Comparison of ENCODE assay signal across 26 cellular contexts in the genomic region with DNA sequence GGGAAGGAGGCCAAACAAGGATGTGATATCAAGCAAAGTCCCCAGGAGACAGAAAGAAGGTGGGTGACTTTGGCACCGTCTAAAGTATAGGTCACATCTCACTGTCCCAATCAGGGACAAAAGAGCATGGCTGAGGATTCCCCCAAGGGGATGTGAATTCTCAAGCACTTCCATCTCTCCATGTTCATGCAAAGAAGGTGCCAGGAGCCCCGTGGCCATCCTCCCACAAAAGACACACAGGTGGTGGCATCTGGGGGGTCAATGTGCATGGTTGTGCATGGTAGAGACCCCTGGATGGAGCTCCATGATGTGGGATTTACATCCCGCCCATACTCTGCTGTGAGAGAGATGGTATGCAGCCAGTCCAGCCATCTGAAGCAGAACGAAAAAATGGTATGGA.
"Had no signal": no experiment of that assay in that cellular context is flagged by ENCODE, and none has a peak within 500 bp of the region (broad histone marks: within the 10 kb centered on the region; RNA-seq: fewer than 3 reads in every experiment).

No MANE protein-coding gene starts in this region.

- H3K4me1 ChIP-seq: parathyroid adenoma, right lobe of liver had no signal

- H3K9me3 Mint-ChIP-seq: naive thymus-derived CD8-positive, alpha-beta T cell; neural progenitor cell; stimulated activated naive B cell treated with anti-CD40 and anti-IgM and Interleukin-4, amounts not matched to agents 10 μg/mL and 1 μg/mL and 100 μg/mL, for 72 hours; type B pancreatic cell had no signal

- H3K27ac ChIP-seq: left lung, lower lobe of right lung, neural progenitor cell, neutrophil, parathyroid adenoma, right atrium auricular region, right lobe of liver, stomach, thoracic aorta, tibial nerve, uterus had no signal

- H3K27me3 ChIP-seq: left lung, neural progenitor cell, neutrophil, right atrium auricular region, right lobe of liver, stomach, tibial nerve, uterus had no signal

- H3K27me3 Mint-ChIP-seq: naive thymus-derived CD8-positive, alpha-beta T cell; stimulated activated naive B cell treated with anti-CD40 and anti-IgM and Interleukin-4, amounts not matched to agents 10 μg/mL and 1 μg/mL and 100 μg/mL, for 72 hours had no signal

- H3K27ac Mint-ChIP-seq: naive thymus-derived CD8-positive, alpha-beta T cell; neural progenitor cell; progenitor cell of endocrine pancreas; stimulated activated naive B cell treated with anti-CD40 and anti-IgM and Interleukin-4, amounts not matched to agents 10 μg/mL and 1 μg/mL and 100 μg/mL, for 72 hours; type B pancreatic cell had no signal

- H3K9me3 ChIP-seq: left lung, lower lobe of right lung, neutrophil, right atrium auricular region, right lobe of liver, stomach, thoracic aorta, tibial nerve, uterus had no signal

- H3K36me3 Mint-ChIP-seq: naive thymus-derived CD8-positive, alpha-beta T cell; neural progenitor cell; stimulated activated naive B cell treated with anti-CD40 and anti-IgM and Interleukin-4, amounts not matched to agents 10 μg/mL and 1 μg/mL and 100 μg/mL, for 72 hours had no signal

- H3K4me1 Mint-ChIP-seq: naive thymus-derived CD8-positive, alpha-beta T cell; stimulated activated naive B cell treated with anti-CD40 and anti-IgM and Interleukin-4, amounts not matched to agents 10 μg/mL and 1 μg/mL and 100 μg/mL, for 72 hours had no signal

- DNase-seq: hippocampal formation; kidney; left colon; left lung; lower lobe of right lung; mammary epithelial cell; mesenchymal stem cell; naive thymus-derived CD8-positive, alpha-beta T cell; nephron progenitor cell; occipital lobe; right lobe of liver; stimulated activated CD4-positive, alpha-beta T cell treated with anti-CD3 and anti-CD28 coated beads, Interleukin-1b, Interleukin-23, amount 100 ng/mL, for 48 hours; stimulated activated CD4-positive, alpha-beta T cell treated with anti-CD3 and anti-CD28 coated beads, Interleukin-2, amount 100 ng/mL, for 48 hours; stimulated activated naive B cell treated with anti-CD40 and anti-IgM and Interleukin-4, amounts not matched to agents 10 μg/mL and 1 μg/mL and 100 μg/mL, for 72 hours; stimulated activated naive CD8-positive, alpha-beta T cell treated with anti-CD3 and anti-CD28 coated beads, Interleukin-15, Interleukin-2, amounts not matched to agents 100 U/mL and 50 U/mL, for 24 hours; stomach; uterus had no signal

- H3K4me2 ChIP-seq: neural progenitor cell, smooth muscle cell had no signal

- ATAC-seq: left colon; left lung; lower lobe of right lung; naive thymus-derived CD8-positive, alpha-beta T cell; right lobe of liver; stimulated activated naive B cell treated with anti-CD40 and anti-IgM and Interleukin-4, amounts not matched to agents 10 μg/mL and 1 μg/mL and 100 μg/mL, for 72 hours; stimulated activated naive CD8-positive, alpha-beta T cell treated with anti-CD3 and anti-CD28 coated beads, Interleukin-15, Interleukin-2, amounts not matched to agents 100 U/mL and 50 U/mL, for 24 hours had no signal

- FAIRE-seq: kidney had no signal

- H3K4me3 ChIP-seq: left lung, lower lobe of right lung, neural progenitor cell, right atrium auricular region, right lobe of liver, smooth muscle cell, stomach, thoracic aorta, tibial nerve, uterus had no signal

- H3K4me3 Mint-ChIP-seq: naive thymus-derived CD8-positive, alpha-beta T cell; nephron progenitor cell; neural progenitor cell; stimulated activated naive B cell treated with anti-CD40 and anti-IgM and Interleukin-4, amounts not matched to agents 10 μg/mL and 1 μg/mL and 100 μg/mL, for 72 hours; type B pancreatic cell had no signal

- H3K36me3 ChIP-seq: left lung, neural progenitor cell, right atrium auricular region, right lobe of liver, uterus had no signal
